16 cellular contexts compared by ENCODE assay signal in the genomic region with DNA sequence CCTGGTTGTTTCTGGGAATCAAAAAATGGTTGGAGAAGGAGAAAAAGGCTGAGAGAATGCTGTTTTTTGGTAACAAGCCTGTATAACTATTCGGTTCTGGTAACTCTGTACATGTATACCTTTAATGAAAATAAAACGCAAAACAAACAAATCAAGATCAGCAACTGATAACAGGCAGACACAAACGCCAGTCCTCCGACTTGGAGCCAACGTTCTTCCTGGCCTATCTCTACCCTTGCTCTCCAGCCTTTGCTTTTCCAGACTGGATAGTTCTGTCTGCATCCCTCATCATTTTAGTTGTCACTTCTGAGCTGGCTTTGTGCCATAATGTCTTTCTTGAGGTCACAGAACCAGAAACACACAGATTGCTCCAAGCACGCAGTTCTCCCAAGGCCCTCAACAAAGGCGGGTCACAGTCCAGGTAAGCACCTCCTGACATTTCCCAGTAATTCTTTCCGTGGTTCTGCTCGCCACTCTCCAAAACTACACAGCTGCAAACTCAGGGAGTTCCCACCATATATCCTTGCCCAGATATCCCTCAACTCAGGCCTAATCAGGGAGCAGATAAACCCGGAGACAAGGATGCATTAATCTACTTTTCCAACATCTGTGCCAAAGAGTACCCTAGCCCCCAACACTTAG. TPM values are rescaled to one million over a fixed set of nuclear protein-coding genes. Genes with fewer than 3 reads are reported as not detected.
"Had no signal": no experiment of that assay in that cellular context is flagged by ENCODE, and none has a peak within 500 bp of the region (broad histone marks: within the 10 kb centered on the region; RNA-seq: fewer than 3 reads in every experiment).

No MANE protein-coding gene starts in this region.

- H3K27me3 Mint-ChIP-seq: activated CD8-positive, alpha-beta memory T cell treated with anti-CD3 and anti-CD28 coated beads, Interleukin-2, amount 10 ng/mL, durations not matched to agents 7 days and 5 days; stimulated activated naive CD8-positive, alpha-beta T cell treated with anti-CD3 and anti-CD28 coated beads, Interleukin-15, amount 100 ng/mL, for 72 hours had no signal

- H3K9me3 ChIP-seq: heart left ventricle, testis had no signal

- H3K4me1 Mint-ChIP-seq: activated CD8-positive, alpha-beta memory T cell treated with anti-CD3 and anti-CD28 coated beads, Interleukin-2, amount 10 ng/mL, durations not matched to agents 7 days and 5 days; activated naive CD8-positive, alpha-beta T cell treated with anti-CD3 and anti-CD28 coated beads, Interleukin-2, amount 10 ng/mL, durations not matched to agents 7 days and 5 days; nephron; stimulated activated naive CD8-positive, alpha-beta T cell treated with anti-CD3 and anti-CD28 coated beads, Interleukin-15, amount 100 ng/mL, for 72 hours had no signal

- H3K36me3 Mint-ChIP-seq: activated CD8-positive, alpha-beta memory T cell treated with anti-CD3 and anti-CD28 coated beads, Interleukin-2, amount 10 ng/mL, durations not matched to agents 7 days and 5 days; activated naive CD8-positive, alpha-beta T cell treated with anti-CD3 and anti-CD28 coated beads, Interleukin-2, amount 10 ng/mL, durations not matched to agents 7 days and 5 days had no signal

- DNase-seq: activated CD4-positive, alpha-beta T cell treated with anti-CD3 and anti-CD28 coated beads, Interleukin-2, amount 50 U/mL, for 48 hours; activated CD8-positive, alpha-beta memory T cell treated with anti-CD3 and anti-CD28 coated beads, Interleukin-2, amount 10 ng/mL, durations not matched to agents 7 days and 5 days; activated gamma-delta T cell treated with Interleukin-2 at 50 U/mL for 16 hours; activated naive CD8-positive, alpha-beta T cell treated with anti-CD3 and anti-CD28 coated beads, Interleukin-2, amount 10 ng/mL, durations not matched to agents 7 days and 5 days; activated T-cell treated with anti-CD3 and anti-CD28 coated beads, Interleukin-2, amount 50 U/mL, for 24 hours; anterior cingulate cortex; heart left ventricle; stimulated activated CD4-positive, alpha-beta T cell treated with anti-CD3 and anti-CD28 coated beads, Interleukin-15, amount 100 ng/mL, for 24 hours; stimulated activated CD4-positive, alpha-beta T cell treated with anti-CD3 and anti-CD28 coated beads, Interleukin-4, amount 100 ng/mL, for 24 hours; stimulated activated naive CD8-positive, alpha-beta T cell treated with anti-CD3 and anti-CD28 coated beads, Interleukin-15, amount 100 ng/mL, for 72 hours; testis had no signal

- H3K4me3 Mint-ChIP-seq: activated CD8-positive, alpha-beta memory T cell treated with anti-CD3 and anti-CD28 coated beads, Interleukin-2, amount 10 ng/mL, durations not matched to agents 7 days and 5 days; activated naive CD8-positive, alpha-beta T cell treated with anti-CD3 and anti-CD28 coated beads, Interleukin-2, amount 10 ng/mL, durations not matched to agents 7 days and 5 days; activated T-cell treated with anti-CD3 and anti-CD28 coated beads, Interleukin-2, amount 50 U/mL, for 24 hours; nephron; stimulated activated naive CD8-positive, alpha-beta T cell treated with anti-CD3 and anti-CD28 coated beads, Interleukin-15, amount 100 ng/mL, for 72 hours had no signal

- H3K27me3 ChIP-seq: heart left ventricle, testis had no signal

- H3K4me1 ChIP-seq: testis had no signal

- H3K27ac ChIP-seq: heart left ventricle, testis had no signal

- H3K27ac Mint-ChIP-seq: activated CD8-positive, alpha-beta memory T cell treated with anti-CD3 and anti-CD28 coated beads, Interleukin-2, amount 10 ng/mL, durations not matched to agents 7 days and 5 days; activated naive CD8-positive, alpha-beta T cell treated with anti-CD3 and anti-CD28 coated beads, Interleukin-2, amount 10 ng/mL, durations not matched to agents 7 days and 5 days; activated T-cell treated with anti-CD3 and anti-CD28 coated beads, Interleukin-2, amount 50 U/mL, for 24 hours; nephron; stimulated activated naive CD8-positive, alpha-beta T cell treated with anti-CD3 and anti-CD28 coated beads, Interleukin-15, amount 100 ng/mL, for 72 hours had no signal

- H3K9me3 Mint-ChIP-seq: activated naive CD8-positive, alpha-beta T cell treated with anti-CD3 and anti-CD28 coated beads, Interleukin-2, amount 10 ng/mL, durations not matched to agents 7 days and 5 days; activated T-cell treated with anti-CD3 and anti-CD28 coated beads, Interleukin-2, amount 50 U/mL, for 24 hours; nephron; stimulated activated naive CD8-positive, alpha-beta T cell treated with anti-CD3 and anti-CD28 coated beads, Interleukin-15, amount 100 ng/mL, for 72 hours had no signal

- H3K4me3 ChIP-seq: heart left ventricle, testis had no signal

RNA-seq across cellular contexts. Expression of gene CCL26, which starts 53.5 kb away (rescaled TPM):
- total RNA-seq: activated CD8-positive, alpha-beta memory T cell treated with anti-CD3 and anti-CD28 coated beads, Interleukin-2, amount 10 ng/mL, durations not matched to agents 7 days and 5 days; activated naive CD8-positive, alpha-beta T cell treated with anti-CD3 and anti-CD28 coated beads, Interleukin-2, amount 10 ng/mL, durations not matched to agents 7 days and 5 days; bronchial epithelial cell; frontal cortex; left lobe of liver; T-helper 2 cell treated with Interferon-gamma antibody and Interleukin-4, amounts not matched to agents 100 ng/mL and 5 ng/mL, for 36 hours had no signal
